Comparison of ENCODE assay signal across 13 cellular contexts in the genomic region with DNA sequence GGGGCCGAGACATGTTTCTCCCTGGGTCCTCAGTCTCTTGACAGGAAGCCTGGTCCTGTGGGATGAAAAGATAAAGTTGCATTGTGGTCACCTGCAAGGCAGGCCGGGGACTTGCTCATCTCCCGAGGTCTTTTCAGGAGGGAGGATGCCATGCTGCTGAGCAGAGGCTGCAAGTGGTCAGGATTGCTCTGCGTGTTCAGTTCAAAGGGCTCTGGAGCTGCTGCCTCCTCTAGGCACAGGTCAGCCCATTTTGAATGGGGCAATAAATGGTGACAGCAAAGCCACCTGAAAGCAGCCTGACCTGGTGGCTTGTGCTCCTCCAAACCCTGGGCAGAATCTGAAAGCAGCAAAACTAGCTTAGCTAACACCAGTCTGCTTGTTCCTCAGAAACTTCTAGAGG. TPM values are rescaled to one million over a fixed set of nuclear protein-coding genes. Genes with fewer than 3 reads are reported as not detected.
A peak's percentile ranks its signal among the peaks of the same experiment; 100 is the strongest.
DNase-seq lines count a peak whose midpoint lies in the region; ATAC-seq, FAIRE-seq and TF ChIP-seq lines count a peak whose summit lies in the region.
"Not testable (repeated sequence)": the region's sequence is repeated elsewhere in the genome, so short reads cannot be mapped to it uniquely, and the experiment has no call there.
"Had no signal": no experiment of that assay in that cellular context is flagged by ENCODE, and none has a peak within 500 bp of the region (broad histone marks: within the 10 kb centered on the region; RNA-seq: fewer than 3 reads in every experiment).

No MANE protein-coding gene starts in this region.

- not testable (repeated sequence) for H3K27me3 ChIP-seq in Caco-2 (replicated peaks; ENCODE audit: control insufficient read depth, insufficient read depth, low read length); adrenal gland; H1 (replicated peaks in 1 of 4; ENCODE audit: control insufficient read depth in 3 of 4, extremely low read depth in 1 of 4, insufficient read depth in 3 of 4, low read length in 3 of 4); HepG2 (ENCODE audit: control insufficient read depth in 1 of 2, insufficient read depth in 2 of 2, low read length in 2 of 2); psoas muscle (ENCODE audit: insufficient read depth in 3 of 3, low read length in 2 of 3); tibial artery

- not testable (repeated sequence) for DNase-seq in Caco-2; adrenal gland; H1 (ENCODE audit: low read depth in 1 of 2, low spot score in 2 of 2); HepG2 (ENCODE audit: low spot score); psoas muscle; tibial artery

- H3K4me1 Mint-ChIP-seq in Caco-2 (ENCODE audit: low read depth, unreplicated experiment) = peaks cover 11% of the 10 kb centered on the region

- not testable (repeated sequence) for TF ChIP-seq POLR2A in adrenal gland (IDR thresholded peaks at IDR 0.05); H1 (IDR thresholded peaks at IDR 0.05; ENCODE audit: control extremely low read depth in 1 of 2, low read depth in 2 of 2, low read length in 2 of 2); HepG2 (IDR thresholded peaks at IDR 0.05; ENCODE audit: insufficient read depth in 1 of 2, low read depth in 2 of 2, low read length in 2 of 2)

- not testable (repeated sequence) for H2AFZ ChIP-seq in H1 (ENCODE audit: low read length); HepG2 (ENCODE audit: low read length)

- not testable (repeated sequence) for H2BK5ac ChIP-seq in H1 (ENCODE audit: low read depth, low read length)

- TF ChIP-seq EP300 in H1 (IDR thresholded peaks at IDR 0.05; ENCODE audit: borderline replicate concordance in 1 of 2, low read depth in 2 of 2, low read length in 2 of 2); HepG2 (IDR thresholded peaks at IDR 0.05; ENCODE audit: low read depth in 2 of 2, low read length in 2 of 2); HepG2 (CRISPR knock-in tag; IDR thresholded peaks at IDR 0.05; ENCODE audit: borderline replicate concordance): not testable (repeated sequence)

- not testable (repeated sequence) for H3K9me3 ChIP-seq in Caco-2; adrenal gland (replicated peaks in 1 of 3); H1 (ENCODE audit: insufficient read depth in 2 of 2, low read depth in 1 of 2, low read length in 1 of 2); HepG2 (ENCODE audit: low read length); psoas muscle; tibial artery

- H3K4me1 ChIP-seq in Caco-2 = not testable (repeated sequence)
- peaks cover 22 to 30% of the 10 kb centered on the region in 2 donors for H3K4me1 ChIP-seq in adrenal gland (replicated peaks in 1 of 2)
- peaks cover 5 to 14% (median 5%) of the 10 kb centered on the region in 4 experiments for H3K4me1 ChIP-seq in H1 (replicated peaks in 1 of 4; ENCODE audit: control insufficient read depth in 3 of 4, insufficient read depth in 4 of 4, low read length in 3 of 4)
- H3K4me1 ChIP-seq in HepG2 (ENCODE audit: insufficient read depth, low read length) = peaks cover 37% of the 10 kb centered on the region
- H3K4me1 ChIP-seq in psoas muscle = peaks cover 31% of the 10 kb centered on the region
- peaks cover 0 to 34% (median 14%) of the 10 kb centered on the region in 4 donors for H3K4me1 ChIP-seq in tibial artery

- POLR2A ChIA-PET in Caco-2 (lab: Charles Lee); H1 (lab: Charles Lee; ENCODE audit: partially characterized antibody): not testable (repeated sequence)
- POLR2A ChIA-PET in HepG2 (lab: Yijun Ruan, JAX) = interaction anchor here (1.4 to 4.5 kb wide), 3 partner anchors 103 to 108 kb away, joined by 7 to 18 read pairs (median 15); no protein-coding TSS in a partner anchor

- H2BK120ac ChIP-seq in H1 (replicated peaks; ENCODE audit: low read depth, low read length) = not testable (repeated sequence)

- H2BK20ac ChIP-seq in H1 (ENCODE audit: low read length) = not testable (repeated sequence)

- H2BK15ac ChIP-seq in H1 (ENCODE audit: low read length) = not testable (repeated sequence)

- intact Hi-C loops in Caco-2 (cut with micrococcal nuclease; ENCODE audit: unreplicated experiment) = loop anchor here (5.0 kb wide), 3 partner anchors 51 to 116 kb away; a partner anchor contains a TSS
- intact Hi-C loops in adrenal gland (cut with DNase I) = loop anchor here (5.0 to 10.0 kb wide), 2 partner anchors 116 to 334 kb away; a partner anchor contains a TSS
- intact Hi-C loops in HepG2 (cut with micrococcal nuclease; ENCODE audit: unreplicated experiment) = loop anchor here (10.0 kb wide), 1 partner anchor 64 kb away; no protein-coding TSS in a partner anchor
- intact Hi-C loops in psoas muscle (cut with DNase I) = loop anchor here (2.0 to 5.0 kb wide), 4 partner anchors 116 to 442 kb away; a partner anchor contains a TSS
- intact Hi-C loops in tibial artery (cut with DNase I; ENCODE audit: low total_unique reads) = loop anchor here (5.0 kb wide), 4 partner anchors 66 to 446 kb away; no protein-coding TSS in a partner anchor

- TF ChIP-seq CTCF in Caco-2 (IDR thresholded peaks at IDR 0.05; ENCODE audit: insufficient read depth in 1 of 2, low read depth in 1 of 2, low read length in 1 of 2, severe bottlenecking in 1 of 2, unreplicated experiment in 1 of 2); adrenal gland (IDR thresholded peaks at IDR 0.05); H1 (IDR thresholded peaks at IDR 0.05; ENCODE audit: control extremely low read depth in 1 of 3, insufficient read depth in 1 of 3, low read depth in 1 of 3, low read length in 3 of 3); HepG2 (CRISPR knock-in tag; IDR thresholded peaks at IDR 0.05); psoas muscle (IDR thresholded peaks at IDR 0.05); tibial artery (IDR thresholded peaks at IDR 0.05): not testable (repeated sequence)

- TF ChIP-seq RAD21 in H1 (IDR thresholded peaks at IDR 0.05 in 1 of 2, conservative IDR thresholded peaks at IDR 0.05 in 1 of 2; ENCODE audit: low read depth in 2 of 2, low read length in 2 of 2); HepG2 (CRISPR knock-in tag; IDR thresholded peaks at IDR 0.05): not testable (repeated sequence)

- not testable (repeated sequence) for H3K56ac ChIP-seq in H1 (replicated peaks; ENCODE audit: insufficient read length, low read depth, low read length)

- H4K5ac ChIP-seq in H1 (ENCODE audit: insufficient read length, low read depth, low read length) = not testable (repeated sequence)

- H4K91ac ChIP-seq in H1 (replicated peaks; ENCODE audit: insufficient read length, low read length) = not testable (repeated sequence)

- 92 to 98% (median 94%) methylated on average over 4 of the region's 4 CpGs for WGBS in adrenal gland, 4 donors
- WGBS in H1 (ENCODE audit: extremely low coverage in 1 of 2, insufficient coverage in 1 of 2, insufficient read length in 1 of 2, insufficient replicate concordance in 2 of 2, low coverage in 1 of 2, low lambda C conversion rate in 2 of 2, missing lambda C conversion rate in 1 of 2), 2 experiments = 82% methylated on average over 3 of the region's 4 CpGs; no CpG with 5 or more reads in 1 of the 2 experiments
- WGBS in HepG2 (ENCODE audit: low lambda C conversion rate) = 77% methylated on average over 3 of the region's 4 CpGs
- WGBS in psoas muscle, 3 donors = 81 to 89% (median 82%) methylated on average over 4 of the region's 4 CpGs

- in situ Hi-C loops in HepG2 (cut with HindIII; ENCODE audit: extremely low pct_ligation_motif_present, low pct_unique_long_range_greater_than_20kb) = loop anchor here (5.0 kb wide), 2 partner anchors 61 to 346 kb away; no protein-coding TSS in a partner anchor

- H3K27ac Mint-ChIP-seq in Caco-2 (ENCODE audit: unreplicated experiment) = peak overlapping the region; percentile 59

- not testable (repeated sequence) for H3K9me3 Mint-ChIP-seq in Caco-2 (ENCODE audit: unreplicated experiment)

- not testable (repeated sequence) for H3K4me3 ChIP-seq in Caco-2 (ENCODE audit: low read depth, low read length); adrenal gland; H1 (ENCODE audit: extremely low read depth in 1 of 4, insufficient read depth in 2 of 4, low read depth in 3 of 4, low read length in 4 of 4); HepG2 (replicated peaks in 1 of 3; ENCODE audit: insufficient read depth in 1 of 3, low read depth in 2 of 3, low read length in 3 of 3); psoas muscle; tibial artery

- H4K8ac ChIP-seq in H1 (ENCODE audit: extremely low read depth, insufficient read depth, low read length) = peak overlapping the region; percentile 31; the same call in 1 of the 2 replicates

- not testable (repeated sequence) for H2AK5ac ChIP-seq in H1 (ENCODE audit: low read depth, low read length)

- not testable (repeated sequence) for H4K20me1 ChIP-seq in H1 (replicated peaks in 1 of 2; ENCODE audit: control insufficient read depth in 1 of 2, insufficient read depth in 2 of 2, low read length in 2 of 2); HepG2 (ENCODE audit: insufficient read depth, low read length)

- H3K4me2 ChIP-seq in H1 (ENCODE audit: insufficient read depth in 1 of 2, low read depth in 2 of 2, low read length in 2 of 2); HepG2 (ENCODE audit: low read depth, low read length): not testable (repeated sequence)

- H3K36me3 ChIP-seq in Caco-2 (ENCODE audit: control insufficient read depth, insufficient read depth, low read length); adrenal gland (replicated peaks in 1 of 2); H1 (ENCODE audit: control insufficient read depth in 2 of 4, insufficient read depth in 4 of 4, low read length in 3 of 4); HepG2 (replicated peaks in 1 of 2; ENCODE audit: control insufficient read depth in 1 of 2, insufficient read depth in 2 of 2, low read length in 2 of 2); psoas muscle (ENCODE audit: insufficient read depth in 1 of 2, low read depth in 1 of 2): not testable (repeated sequence)
- H3K36me3 ChIP-seq in tibial artery = peaks cover 5 to 50% (median 5%) of the 10 kb centered on the region in 3 donors

- H3K9ac ChIP-seq in H1 (replicated peaks in 1 of 4; ENCODE audit: extremely low read depth in 1 of 4, low read depth in 3 of 4, low read length in 3 of 4); HepG2 (ENCODE audit: insufficient read depth, low read depth, low read length): not testable (repeated sequence)

- H3K79me1 ChIP-seq in H1 (ENCODE audit: low read depth, low read length) = not testable (repeated sequence)

- not testable (repeated sequence) for H3K36me3 Mint-ChIP-seq in Caco-2 (ENCODE audit: insufficient read depth, unreplicated experiment)

- H3K4me3 Mint-ChIP-seq in Caco-2 (ENCODE audit: unreplicated experiment) = not testable (repeated sequence)

- ATAC-seq in HepG2 = peak; percentile 6; the same call in 1 of the 3 replicates
- ATAC-seq in psoas muscle = not testable (repeated sequence)

- H3K79me2 ChIP-seq in H1 (ENCODE audit: control insufficient read depth in 1 of 2, insufficient read depth in 2 of 2, low read length in 2 of 2); HepG2 (ENCODE audit: insufficient read depth, low read length): not testable (repeated sequence)

- CTCF ChIA-PET in Caco-2 (lab: Charles Lee) (interaction anchor here (1.5 to 2.1 kb wide), 5 partner anchors 12 to 338 kb away, joined by 6 to 38 read pairs (median 9); no protein-coding TSS in a partner anchor), H1 (lab: Charles Lee; ENCODE audit: partially characterized antibody) (interaction anchor here (0.9 to 11.2 kb wide), 27 partner anchors 10 to 453 kb away, joined by 3 to 93 read pairs (median 7); a partner anchor contains a TSS), HepG2 (lab: Yijun Ruan, JAX; ENCODE audit: low intra/inter-chr PET ratio, low total read pairs) (interaction anchor here (1.6 kb wide), 1 partner anchor 159 kb away, joined by 3 read pairs; no protein-coding TSS in a partner anchor)

- H3K27me3 Mint-ChIP-seq in Caco-2 (ENCODE audit: insufficient read depth, unreplicated experiment) = not testable (repeated sequence)

- H3K27ac ChIP-seq in adrenal gland (peak overlapping the region in 4 of 5 donors; percentile 63 to 91 (median 84)), HepG2 (ENCODE audit: extremely low read length, insufficient read depth, low read length) (peak overlapping the region; percentile 23), psoas muscle (peak overlapping the region; percentile 72), tibial artery (peak overlapping the region; percentile 79 to 82)
- H3K27ac ChIP-seq in H1 (ENCODE audit: low read depth, low read length) = not testable (repeated sequence)

- not testable (repeated sequence) for FAIRE-seq in H1 (lab: Jason Lieb, UNC); HepG2 (lab: Jason Lieb, UNC)

- not testable (repeated sequence) for H3K4ac ChIP-seq in H1 (replicated peaks; ENCODE audit: insufficient read length, low read depth, low read length)

- not testable (repeated sequence) for H3K23ac ChIP-seq in H1 (ENCODE audit: insufficient read length)

- H3K23me2 ChIP-seq in H1 (ENCODE audit: low read depth, low read length) = not testable (repeated sequence)

- H3K14ac ChIP-seq in H1 (ENCODE audit: insufficient read length) = not testable (repeated sequence)

- not testable (repeated sequence) for BruUV-seq in Caco-2 (replicated peaks; lab: Mats Ljungman, UMichigan); HepG2 (replicated peaks; lab: Mats Ljungman, UMichigan)

- not testable (repeated sequence) for H2BK12ac ChIP-seq in H1 (ENCODE audit: low read depth, low read length)

- H3K18ac ChIP-seq in H1 (ENCODE audit: extremely low read depth, low read length) = not testable (repeated sequence)

RNA-seq across cellular contexts. Expression of a gene that starts 37.4 kb away (rescaled TPM):
- total RNA-seq in Caco-2 (2022) = not detected in 2 replicates
- not detected for total RNA-seq in adrenal gland
- not detected for polyA plus RNA-seq in adrenal gland
- not detected in 2 replicates for total RNA-seq in H1 (2021; fragmentation: NEBNext Ultra II Directional; extraction: Animal tissue kit (Norgen Biotek cat#: 25700))
- not detected in 2 replicates for polyA plus RNA-seq in H1 (2011; rRNA removed)
- polyA plus RNA-seq in H1 (2011; cell fraction: cytosol; rRNA removed) = not detected
- polyA plus RNA-seq in H1 (2011; cell fraction: nucleus; rRNA removed) = not detected
- polyA plus RNA-seq in H1 (2012, experiment 1 of 2) = not detected in 4 replicates
- polyA plus RNA-seq in H1 (2012, experiment 2 of 2) = not detected
- not detected for polyA plus RNA-seq in H1 (2013, experiment 1 of 2)
- not detected for polyA plus RNA-seq in H1 (2013, experiment 2 of 2)
- not detected in 2 replicates for polyA minus RNA-seq in H1 (2011; rRNA and poly(A)+ RNA removed)
- not detected for polyA minus RNA-seq in H1 (2011; cell fraction: cytosol; rRNA and poly(A)+ RNA removed)
- polyA minus RNA-seq in H1 (2011; cell fraction: nucleus; rRNA and poly(A)+ RNA removed) = 0.20 TPM
- total RNA-seq in HepG2 (2016; rRNA removed; fragmentation: Illumina TruSeq; extraction: Trizol) = not detected in 2 replicates
- total RNA-seq in HepG2 (2016; cell fraction: cytosol; rRNA removed; fragmentation: Illumina TruSeq; extraction: Trizol; ENCODE audit: low read depth) = not detected in 2 replicates
- not detected in 2 replicates for total RNA-seq in HepG2 (2016; cell fraction: insoluble cytoplasmic fraction; rRNA removed; fragmentation: Illumina TruSeq; extraction: Trizol)
- not detected in 2 replicates for total RNA-seq in HepG2 (2016; cell fraction: membrane; rRNA removed; fragmentation: Illumina TruSeq; extraction: Trizol)
- total RNA-seq in HepG2 (2016; cell fraction: nucleus; rRNA removed; fragmentation: Illumina TruSeq; extraction: Trizol) = not detected in 2 replicates
- not detected in 2 replicates for polyA plus RNA-seq in HepG2 (2011; rRNA removed)
- not detected in 2 replicates for polyA plus RNA-seq in HepG2 (2011; cell fraction: cytosol; rRNA removed)
- polyA plus RNA-seq in HepG2 (2011; cell fraction: nucleus; rRNA removed) = 0.05 TPM in 1 of 2 replicates, not detected in the other
- not detected in 2 replicates for polyA plus RNA-seq in HepG2 (2012)
- not detected in 2 replicates for polyA plus RNA-seq in HepG2 (2016; cell fraction: cytosol; fragmentation: Illumina TruSeq; extraction: Trizol; ENCODE audit: low read depth)
- not detected in 2 replicates for polyA plus RNA-seq in HepG2 (2016; cell fraction: insoluble cytoplasmic fraction; fragmentation: Illumina TruSeq; extraction: Trizol; ENCODE audit: low read depth)
- polyA plus RNA-seq in HepG2 (2016; cell fraction: membrane; fragmentation: Illumina TruSeq; extraction: Trizol; ENCODE audit: low read depth) = not detected in 2 replicates
- not detected in 2 replicates for polyA plus RNA-seq in HepG2 (2016; cell fraction: nucleus; fragmentation: Illumina TruSeq; extraction: Trizol; ENCODE audit: insufficient read depth, low read depth)
- polyA minus RNA-seq in HepG2 (2011; rRNA and poly(A)+ RNA removed; ENCODE audit: low replicate concordance) = not detected in 2 replicates
- polyA minus RNA-seq in HepG2 (2011; cell fraction: cytosol; rRNA and poly(A)+ RNA removed) = not detected in 2 replicates
- not detected in 2 replicates for polyA minus RNA-seq in HepG2 (2011; cell fraction: nucleus; rRNA and poly(A)+ RNA removed)
- not detected for total RNA-seq in psoas muscle
- under 1 TPM in 1 of 3 donors, not detected in 2; 0.01 TPM for polyA plus RNA-seq in psoas muscle
- total RNA-seq: activated naive CD4-positive, alpha-beta T cell treated with anti-CD3 and anti-CD28 coated beads for 36 hours; activated T-cell treated with anti-CD3 and anti-CD28 coated beads, Interleukin-2, amount 50 U/mL, for 4 hours; CD4-positive, CD25-positive, alpha-beta regulatory T cell; frontal cortex; GM12878; left cardiac atrium; mucosa of descending colon had no signal
- polyA plus RNA-seq: CD4-positive, CD25-positive, alpha-beta regulatory T cell; GM12878 had no signal

RNA-seq across cellular contexts. Expression of a gene that starts 51.1 kb away (rescaled TPM):
- total RNA-seq in Caco-2 (2022) (21.9 and 30.0 TPM in 2 replicates), adrenal gland (10 to 100 TPM; 18.2 to 38.4 (median 26.7) TPM), HepG2 (2016; rRNA removed; fragmentation: Illumina TruSeq; extraction: Trizol) (10.3 and 10.8 TPM in 2 replicates), psoas muscle (1 to 10 TPM; 4.5 to 7.3 (median 5.7) TPM)
- polyA plus RNA-seq in adrenal gland (10 to 100 TPM; 15.7 to 23.9 (median 23.3) TPM), H1 (2011; rRNA removed) (25.1 and 37.8 TPM in 2 replicates), HepG2 (2011; rRNA removed) (9.1 and 10.1 TPM in 2 replicates), psoas muscle (1 to 10 TPM; 2.3 to 4.3 (median 3.2) TPM)
- 23.7 and 26.2 TPM in 2 replicates for total RNA-seq in H1 (2021; fragmentation: NEBNext Ultra II Directional; extraction: Animal tissue kit (Norgen Biotek cat#: 25700))
- polyA plus RNA-seq in H1 (2011; cell fraction: cytosol; rRNA removed) = 25.4 TPM
- polyA plus RNA-seq in H1 (2011; cell fraction: nucleus; rRNA removed) = 83.2 TPM
- polyA plus RNA-seq in H1 (2012, experiment 1 of 2) = 24.7 to 27.3 TPM (median 26.7 TPM) in 4 replicates
- 11.7 TPM for polyA plus RNA-seq in H1 (2012, experiment 2 of 2)
- polyA plus RNA-seq in H1 (2013, experiment 1 of 2) = 10.8 TPM
- 10.7 TPM for polyA plus RNA-seq in H1 (2013, experiment 2 of 2)
- polyA minus RNA-seq in H1 (2011; rRNA and poly(A)+ RNA removed) = 51.7 and 59.2 TPM in 2 replicates
- 27.2 TPM for polyA minus RNA-seq in H1 (2011; cell fraction: cytosol; rRNA and poly(A)+ RNA removed)
- polyA minus RNA-seq in H1 (2011; cell fraction: nucleus; rRNA and poly(A)+ RNA removed) = 50.2 TPM
- 1.7 and 3.1 TPM in 2 replicates for total RNA-seq in HepG2 (2016; cell fraction: cytosol; rRNA removed; fragmentation: Illumina TruSeq; extraction: Trizol; ENCODE audit: low read depth)
- 9.7 and 10.0 TPM in 2 replicates for total RNA-seq in HepG2 (2016; cell fraction: insoluble cytoplasmic fraction; rRNA removed; fragmentation: Illumina TruSeq; extraction: Trizol)
- total RNA-seq in HepG2 (2016; cell fraction: membrane; rRNA removed; fragmentation: Illumina TruSeq; extraction: Trizol) = 3.2 and 3.8 TPM in 2 replicates
- 13.1 and 17.6 TPM in 2 replicates for total RNA-seq in HepG2 (2016; cell fraction: nucleus; rRNA removed; fragmentation: Illumina TruSeq; extraction: Trizol)
- polyA plus RNA-seq in HepG2 (2011; cell fraction: cytosol; rRNA removed) = 6.0 and 7.1 TPM in 2 replicates
- 39.5 and 68.7 TPM in 2 replicates for polyA plus RNA-seq in HepG2 (2011; cell fraction: nucleus; rRNA removed)
- polyA plus RNA-seq in HepG2 (2012) = 8.5 and 8.9 TPM in 2 replicates
- polyA plus RNA-seq in HepG2 (2016; cell fraction: cytosol; fragmentation: Illumina TruSeq; extraction: Trizol; ENCODE audit: low read depth) = 1.0 and 2.0 TPM in 2 replicates
- polyA plus RNA-seq in HepG2 (2016; cell fraction: insoluble cytoplasmic fraction; fragmentation: Illumina TruSeq; extraction: Trizol; ENCODE audit: low read depth) = 6.8 and 7.9 TPM in 2 replicates
- polyA plus RNA-seq in HepG2 (2016; cell fraction: membrane; fragmentation: Illumina TruSeq; extraction: Trizol; ENCODE audit: low read depth) = 1.5 and 2.2 TPM in 2 replicates
- 31.1 and 32.0 TPM in 2 replicates for polyA plus RNA-seq in HepG2 (2016; cell fraction: nucleus; fragmentation: Illumina TruSeq; extraction: Trizol; ENCODE audit: insufficient read depth, low read depth)
- 44.2 and 53.6 TPM in 2 replicates for polyA minus RNA-seq in HepG2 (2011; rRNA and poly(A)+ RNA removed; ENCODE audit: low replicate concordance)
- polyA minus RNA-seq in HepG2 (2011; cell fraction: cytosol; rRNA and poly(A)+ RNA removed) = 4.7 and 7.2 TPM in 2 replicates
- polyA minus RNA-seq in HepG2 (2011; cell fraction: nucleus; rRNA and poly(A)+ RNA removed) = 22.0 and 30.6 TPM in 2 replicates

RNA-seq across cellular contexts. Expression of a gene that starts 51.3 kb away (rescaled TPM):
- total RNA-seq in Caco-2 (2022) = 33.5 and 39.8 TPM in 2 replicates
- total RNA-seq in adrenal gland = 10 to 100 TPM in 7 of 8 donors, 1 to 10 TPM in 1; 9.9 to 32.3 (median 25.4) TPM
- 10 to 100 TPM; 13.3 to 28.9 (median 13.4) TPM for polyA plus RNA-seq in adrenal gland
- total RNA-seq in H1 (2021; fragmentation: NEBNext Ultra II Directional; extraction: Animal tissue kit (Norgen Biotek cat#: 25700)) = 33.4 and 35.8 TPM in 2 replicates
- 11.1 and 11.2 TPM in 2 replicates for polyA plus RNA-seq in H1 (2011; rRNA removed)
- 21.5 TPM for polyA plus RNA-seq in H1 (2011; cell fraction: cytosol; rRNA removed)
- polyA plus RNA-seq in H1 (2011; cell fraction: nucleus; rRNA removed) = 17.8 TPM
- polyA plus RNA-seq in H1 (2012, experiment 1 of 2) = 20.2 to 32.6 TPM (median 22.2 TPM) in 4 replicates
- polyA plus RNA-seq in H1 (2012, experiment 2 of 2) = 2.5 TPM
- 38.1 TPM for polyA plus RNA-seq in H1 (2013, experiment 1 of 2)
- polyA plus RNA-seq in H1 (2013, experiment 2 of 2) = 37.6 TPM
- polyA minus RNA-seq in H1 (2011; rRNA and poly(A)+ RNA removed) = 19.3 and 20.7 TPM in 2 replicates
- 17.2 TPM for polyA minus RNA-seq in H1 (2011; cell fraction: cytosol; rRNA and poly(A)+ RNA removed)
- 46.7 TPM for polyA minus RNA-seq in H1 (2011; cell fraction: nucleus; rRNA and poly(A)+ RNA removed)
- 25.3 and 26.9 TPM in 2 replicates for total RNA-seq in HepG2 (2016; rRNA removed; fragmentation: Illumina TruSeq; extraction: Trizol)
- 5.2 and 7.0 TPM in 2 replicates for total RNA-seq in HepG2 (2016; cell fraction: cytosol; rRNA removed; fragmentation: Illumina TruSeq; extraction: Trizol; ENCODE audit: low read depth)
- 25.0 and 27.0 TPM in 2 replicates for total RNA-seq in HepG2 (2016; cell fraction: insoluble cytoplasmic fraction; rRNA removed; fragmentation: Illumina TruSeq; extraction: Trizol)
- 11.5 and 12.6 TPM in 2 replicates for total RNA-seq in HepG2 (2016; cell fraction: membrane; rRNA removed; fragmentation: Illumina TruSeq; extraction: Trizol)
- total RNA-seq in HepG2 (2016; cell fraction: nucleus; rRNA removed; fragmentation: Illumina TruSeq; extraction: Trizol) = 30.2 and 35.1 TPM in 2 replicates
- polyA plus RNA-seq in HepG2 (2011; rRNA removed) = 13.7 and 14.9 TPM in 2 replicates
- 4.8 and 4.9 TPM in 2 replicates for polyA plus RNA-seq in HepG2 (2011; cell fraction: cytosol; rRNA removed)
- 22.5 and 26.7 TPM in 2 replicates for polyA plus RNA-seq in HepG2 (2011; cell fraction: nucleus; rRNA removed)
- polyA plus RNA-seq in HepG2 (2012) = 10.8 and 12.2 TPM in 2 replicates
- 1.9 and 2.1 TPM in 2 replicates for polyA plus RNA-seq in HepG2 (2016; cell fraction: cytosol; fragmentation: Illumina TruSeq; extraction: Trizol; ENCODE audit: low read depth)
- polyA plus RNA-seq in HepG2 (2016; cell fraction: insoluble cytoplasmic fraction; fragmentation: Illumina TruSeq; extraction: Trizol; ENCODE audit: low read depth) = 21.7 and 24.1 TPM in 2 replicates
- polyA plus RNA-seq in HepG2 (2016; cell fraction: membrane; fragmentation: Illumina TruSeq; extraction: Trizol; ENCODE audit: low read depth) = 4.6 and 5.5 TPM in 2 replicates
- polyA plus RNA-seq in HepG2 (2016; cell fraction: nucleus; fragmentation: Illumina TruSeq; extraction: Trizol; ENCODE audit: insufficient read depth, low read depth) = 43.7 and 51.7 TPM in 2 replicates
- 6.9 and 16.7 TPM in 2 replicates for polyA minus RNA-seq in HepG2 (2011; rRNA and poly(A)+ RNA removed; ENCODE audit: low replicate concordance)
- polyA minus RNA-seq in HepG2 (2011; cell fraction: cytosol; rRNA and poly(A)+ RNA removed) = 4.8 and 6.9 TPM in 2 replicates
- polyA minus RNA-seq in HepG2 (2011; cell fraction: nucleus; rRNA and poly(A)+ RNA removed) = 32.4 and 39.8 TPM in 2 replicates
- 10 to 100 TPM; 16.0 to 23.1 (median 19.9) TPM for total RNA-seq in psoas muscle
- polyA plus RNA-seq in psoas muscle = 10 to 100 TPM; 17.9 to 30.4 (median 18.1) TPM

RNA-seq across cellular contexts. Expression of a gene that starts 51.9 kb away (rescaled TPM):
- not detected in 2 replicates for total RNA-seq in Caco-2 (2022)
- not detected for total RNA-seq in adrenal gland
- polyA plus RNA-seq in adrenal gland = not detected
- total RNA-seq in H1 (2021; fragmentation: NEBNext Ultra II Directional; extraction: Animal tissue kit (Norgen Biotek cat#: 25700)) = not detected in 2 replicates
- not detected in 2 replicates for polyA plus RNA-seq in H1 (2011; rRNA removed)
- polyA plus RNA-seq in H1 (2011; cell fraction: cytosol; rRNA removed) = not detected
- polyA plus RNA-seq in H1 (2011; cell fraction: nucleus; rRNA removed) = not detected
- not detected in 4 replicates for polyA plus RNA-seq in H1 (2012, experiment 1 of 2)
- polyA plus RNA-seq in H1 (2012, experiment 2 of 2) = not detected
- polyA plus RNA-seq in H1 (2013, experiment 1 of 2) = not detected
- not detected for polyA plus RNA-seq in H1 (2013, experiment 2 of 2)
- not detected in 2 replicates for polyA minus RNA-seq in H1 (2011; rRNA and poly(A)+ RNA removed)
- polyA minus RNA-seq in H1 (2011; cell fraction: cytosol; rRNA and poly(A)+ RNA removed) = not detected
- polyA minus RNA-seq in H1 (2011; cell fraction: nucleus; rRNA and poly(A)+ RNA removed) = not detected
- not detected in 2 replicates for total RNA-seq in HepG2 (2016; rRNA removed; fragmentation: Illumina TruSeq; extraction: Trizol)
- not detected in 2 replicates for total RNA-seq in HepG2 (2016; cell fraction: cytosol; rRNA removed; fragmentation: Illumina TruSeq; extraction: Trizol; ENCODE audit: low read depth)
- not detected in 2 replicates for total RNA-seq in HepG2 (2016; cell fraction: insoluble cytoplasmic fraction; rRNA removed; fragmentation: Illumina TruSeq; extraction: Trizol)
- not detected in 2 replicates for total RNA-seq in HepG2 (2016; cell fraction: membrane; rRNA removed; fragmentation: Illumina TruSeq; extraction: Trizol)
- total RNA-seq in HepG2 (2016; cell fraction: nucleus; rRNA removed; fragmentation: Illumina TruSeq; extraction: Trizol) = not detected in 2 replicates
- 0.08 TPM in 1 of 2 replicates, not detected in the other for polyA plus RNA-seq in HepG2 (2011; rRNA removed)
- polyA plus RNA-seq in HepG2 (2011; cell fraction: cytosol; rRNA removed) = 0.09 and 0.12 TPM in 2 replicates
- polyA plus RNA-seq in HepG2 (2011; cell fraction: nucleus; rRNA removed) = not detected in 2 replicates
- polyA plus RNA-seq in HepG2 (2012) = not detected in 2 replicates
- not detected in 2 replicates for polyA plus RNA-seq in HepG2 (2016; cell fraction: cytosol; fragmentation: Illumina TruSeq; extraction: Trizol; ENCODE audit: low read depth)
- not detected in 2 replicates for polyA plus RNA-seq in HepG2 (2016; cell fraction: insoluble cytoplasmic fraction; fragmentation: Illumina TruSeq; extraction: Trizol; ENCODE audit: low read depth)
- not detected in 2 replicates for polyA plus RNA-seq in HepG2 (2016; cell fraction: membrane; fragmentation: Illumina TruSeq; extraction: Trizol; ENCODE audit: low read depth)
- polyA plus RNA-seq in HepG2 (2016; cell fraction: nucleus; fragmentation: Illumina TruSeq; extraction: Trizol; ENCODE audit: insufficient read depth, low read depth) = not detected in 2 replicates
- polyA minus RNA-seq in HepG2 (2011; rRNA and poly(A)+ RNA removed; ENCODE audit: low replicate concordance) = not detected in 2 replicates
- polyA minus RNA-seq in HepG2 (2011; cell fraction: cytosol; rRNA and poly(A)+ RNA removed) = not detected in 2 replicates
- polyA minus RNA-seq in HepG2 (2011; cell fraction: nucleus; rRNA and poly(A)+ RNA removed) = not detected in 2 replicates
- total RNA-seq in psoas muscle = not detected
- not detected for polyA plus RNA-seq in psoas muscle
- total RNA-seq: activated naive CD4-positive, alpha-beta T cell treated with anti-CD3 and anti-CD28 coated beads for 36 hours; activated T-cell treated with anti-CD3 and anti-CD28 coated beads, Interleukin-2, amount 50 U/mL, for 4 hours; CD4-positive, CD25-positive, alpha-beta regulatory T cell; frontal cortex; GM12878; left cardiac atrium; mucosa of descending colon had no signal
- polyA plus RNA-seq: CD4-positive, CD25-positive, alpha-beta regulatory T cell; GM12878 had no signal
